ENCODE assay signal across 2 cellular contexts in the genomic region with DNA sequence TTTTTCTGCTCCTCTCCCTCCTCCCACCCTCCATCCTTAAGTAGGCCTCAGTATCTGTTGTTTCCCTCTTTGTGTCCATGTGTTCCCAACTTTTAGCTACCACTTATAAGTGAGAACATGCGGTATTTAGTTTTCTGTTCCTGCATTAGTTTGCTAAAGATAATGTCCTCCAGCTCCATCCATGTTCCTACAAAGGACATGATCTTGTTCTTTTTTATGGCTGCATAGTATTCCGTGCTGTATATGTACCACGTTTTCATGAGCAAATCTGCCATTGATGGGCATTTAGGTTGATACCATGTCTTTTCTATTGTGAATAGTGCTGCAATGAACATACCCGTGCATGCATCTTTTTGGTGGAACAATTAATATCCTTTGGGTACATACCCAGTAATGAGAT. TPM values are rescaled to one million over a fixed set of nuclear protein-coding genes. Genes with fewer than 3 reads are reported as not detected.
"Had no signal": no experiment of that assay in that cellular context is flagged by ENCODE, and none has a peak within 500 bp of the region (broad histone marks: within the 10 kb centered on the region; RNA-seq: fewer than 3 reads in every experiment).

No MANE protein-coding gene starts in this region.

RNA-seq across cellular contexts. Expression of gene PDLIM5, which starts 49.3 kb away (rescaled TPM):
- total RNA-seq: G401 had no signal

RNA-seq across cellular contexts. Expression of gene HPGDS, which starts 59.8 kb away (rescaled TPM):
- total RNA-seq: G401, GM12878 had no signal
- polyA plus RNA-seq: GM12878 had no signal
